ENCODE assay signal across 21 cellular contexts in the genomic region with DNA sequence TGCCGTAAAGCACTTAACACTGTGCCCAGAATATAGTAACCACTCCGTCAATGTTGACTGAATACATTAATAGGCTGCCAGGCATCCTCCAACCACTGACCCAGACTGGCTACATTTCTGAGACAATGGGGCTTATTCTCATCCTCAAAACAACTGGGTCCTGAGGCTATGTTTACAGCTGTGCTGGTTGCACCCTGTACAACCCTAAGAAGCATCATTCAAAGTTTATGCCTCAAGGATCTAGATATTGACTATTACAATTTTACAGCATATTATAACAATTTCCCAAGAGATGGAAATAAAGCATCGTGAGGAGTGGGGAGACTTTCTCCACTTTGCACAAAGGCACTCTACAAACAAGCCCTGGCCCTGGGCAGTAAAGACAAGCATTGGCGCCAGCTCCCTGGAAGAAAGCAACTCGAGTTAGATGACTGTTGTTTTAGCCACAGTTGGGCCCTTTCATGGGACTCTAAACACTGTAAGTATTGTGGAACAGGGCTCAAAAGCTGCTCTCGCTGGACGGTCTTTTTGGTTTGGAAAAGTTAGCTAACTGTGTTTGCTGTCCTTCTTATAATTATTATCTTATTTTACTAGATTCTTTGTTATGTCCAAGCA.
"Had no signal": no experiment of that assay in that cellular context is flagged by ENCODE, and none has a peak within 500 bp of the region (broad histone marks: within the 10 kb centered on the region; RNA-seq: fewer than 3 reads in every experiment).

No MANE protein-coding gene starts in this region.

- H3K27me3 ChIP-seq: ascending aorta, breast epithelium, esophagus muscularis mucosa, suprapubic skin, upper lobe of right lung had no signal

- H3K4me3 ChIP-seq: ascending aorta, breast epithelium, esophagus muscularis mucosa, lung, skin epidermis, suprapubic skin, upper lobe of right lung had no signal

- H3K9ac ChIP-seq: parathyroid adenoma had no signal

- ATAC-seq: activated CD8-positive, alpha-beta T cell treated with anti-CD3 and anti-CD28 coated beads for 36 hours; T-helper 17 cell; upper lobe of right lung; WTC11 had no signal

- H3K9me3 ChIP-seq: ascending aorta, breast epithelium, esophagus muscularis mucosa, suprapubic skin, upper lobe of right lung had no signal

- H2AFZ ChIP-seq: parathyroid adenoma had no signal

- H3K79me2 ChIP-seq: parathyroid adenoma had no signal

- H3K36me3 ChIP-seq: ascending aorta, breast epithelium, suprapubic skin, upper lobe of right lung had no signal

- H3K27ac ChIP-seq: ascending aorta, breast epithelium, esophagus muscularis mucosa, parathyroid adenoma, suprapubic skin, upper lobe of right lung had no signal

- H3K4me1 ChIP-seq: breast epithelium, parathyroid adenoma, upper lobe of right lung had no signal

- DNase-seq: activated CD4-positive, alpha-beta T cell treated with anti-CD3 and anti-CD28 coated beads for 4 hours; activated CD8-positive, alpha-beta T cell treated with anti-CD3 and anti-CD28 coated beads for 36 hours; activated effector memory CD4-positive, alpha-beta T cell treated with anti-CD3 and anti-CD28 coated beads, Interleukin-2, amount 50 U/mL, for 16 hours; activated naive CD8-positive, alpha-beta T cell treated with anti-CD3 and anti-CD28 coated beads for 36 hours; activated T-cell treated with anti-CD3 and anti-CD28 coated beads, Interleukin-2, amount 50 U/mL, for 48 hours; glutamatergic neuron; immature natural killer cell; naive B cell; stimulated activated CD4-positive, alpha-beta T cell treated with anti-CD3 and anti-CD28 coated beads, Interleukin-4, amount 100 ng/mL, for 4 hours; stimulated activated CD8-positive, alpha-beta memory T cell treated with anti-CD3 and anti-CD28 coated beads, Interleukin-4, amount 100 ng/mL, for 48 hours; stimulated activated naive CD4-positive, alpha-beta T cell treated with Interleukin-2 at 50 U/mL for 16 hours; T-helper 17 cell; upper lobe of right lung had no signal
